In the genomic region with DNA sequence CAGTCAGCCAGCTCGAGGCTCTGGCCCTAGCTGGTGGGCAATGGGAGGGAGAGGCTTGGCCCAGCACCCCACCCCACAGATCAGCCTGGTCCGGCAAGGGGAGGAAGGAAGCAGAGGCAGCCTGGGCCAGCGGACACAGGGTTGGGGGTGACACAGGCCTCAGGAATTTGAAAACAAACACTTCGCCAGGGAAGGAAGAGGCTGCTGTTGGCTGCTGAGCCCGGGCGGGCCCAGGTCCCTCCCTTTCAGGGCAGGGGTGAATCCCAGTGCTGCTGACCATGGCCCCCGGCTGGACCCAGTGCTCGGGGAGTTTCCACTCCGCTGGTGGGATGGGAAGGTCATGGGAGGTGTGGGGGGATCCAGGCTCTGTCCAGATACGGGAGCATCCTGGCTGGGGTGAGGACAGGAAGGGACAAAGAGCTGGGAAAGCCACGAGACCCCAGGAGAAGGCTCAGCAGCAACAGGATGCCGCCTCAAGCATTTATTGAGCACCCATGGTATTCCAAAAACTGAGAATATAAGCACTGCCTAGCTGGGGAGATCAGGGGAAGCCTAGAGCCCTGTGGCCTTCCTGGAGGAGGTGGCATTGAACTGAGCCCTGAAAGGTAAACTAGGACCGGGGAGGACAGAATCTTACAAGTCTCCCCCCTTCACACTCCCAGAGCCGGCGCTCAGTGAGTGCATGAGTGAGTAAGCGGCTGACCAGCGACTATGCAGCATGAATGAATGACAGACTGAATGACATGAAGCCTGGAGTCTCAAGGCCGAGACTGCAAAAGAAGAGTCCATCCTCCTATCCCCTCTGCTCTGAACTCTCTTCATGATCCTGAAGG, we compare ENCODE assay signal across 1 cellular context.
TF ChIP-seq lines count a peak whose summit lies in the region.

No MANE protein-coding gene starts in this region.

TF ChIP-seq in HepG2, 621 proteins besides CTCF, POLR2A, EP300 and RAD21 (continued from another document and continues in another):
- TF ChIP-seq, protein P1, sequence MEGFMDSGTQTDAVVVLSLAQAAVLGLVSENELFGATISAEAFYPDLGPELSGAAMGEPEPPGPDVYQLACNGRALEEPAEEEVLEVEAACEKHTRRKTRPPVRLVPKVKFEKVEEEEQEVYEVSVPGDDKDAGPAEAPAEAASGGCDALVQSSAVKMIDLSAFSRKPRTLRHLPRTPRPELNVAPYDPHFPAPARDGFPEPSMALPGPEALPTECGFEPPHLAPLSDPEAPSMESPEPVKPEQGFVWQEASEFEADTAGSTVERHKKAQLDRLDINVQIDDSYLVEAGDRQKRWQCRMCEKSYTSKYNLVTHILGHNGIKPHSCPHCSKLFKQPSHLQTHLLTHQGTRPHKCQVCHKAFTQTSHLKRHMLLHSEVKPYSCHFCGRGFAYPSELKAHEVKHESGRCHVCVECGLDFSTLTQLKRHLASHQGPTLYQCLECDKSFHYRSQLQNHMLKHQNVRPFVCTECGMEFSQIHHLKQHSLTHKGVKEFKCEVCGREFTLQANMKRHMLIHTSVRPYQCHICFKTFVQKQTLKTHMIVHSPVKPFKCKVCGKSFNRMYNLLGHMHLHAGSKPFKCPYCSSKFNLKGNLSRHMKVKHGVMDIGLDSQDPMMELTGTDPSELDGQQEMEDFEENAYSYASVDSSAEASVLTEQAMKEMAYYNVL (CRISPR knock-in tag; IDR thresholded peaks at IDR 0.05; ENCODE audit: borderline replicate concordance) = no peak
- TF ChIP-seq NAIF1 (CRISPR knock-in tag; IDR thresholded peaks at IDR 0.05; ENCODE audit: borderline replicate concordance) (no peak), ZFP82 (CRISPR knock-in tag; IDR thresholded peaks at IDR 0.05; ENCODE audit: borderline replicate concordance) (no peak), ZNF451 (CRISPR knock-in tag; IDR thresholded peaks at IDR 0.05) (no peak), HDAC2 (CRISPR knock-in tag; IDR thresholded peaks at IDR 0.05) (peak; percentile 85), RAD51 (IDR thresholded peaks at IDR 0.05; ENCODE audit: borderline replicate concordance) (no peak), KDM5B (CRISPR knock-in tag; IDR thresholded peaks at IDR 0.05; ENCODE audit: borderline replicate concordance) (no peak), ZNF570 (CRISPR knock-in tag; IDR thresholded peaks at IDR 0.05; ENCODE audit: borderline replicate concordance) (no peak), RFXAP (CRISPR knock-in tag; IDR thresholded peaks at IDR 0.05; ENCODE audit: borderline replicate concordance) (peak; percentile 38; the same call in 1 of the 2 replicates), ZNF460 (CRISPR knock-in tag; IDR thresholded peaks at IDR 0.05; ENCODE audit: borderline replicate concordance) (no peak), ZIK1 (CRISPR knock-in tag; IDR thresholded peaks at IDR 0.05; ENCODE audit: borderline replicate concordance, low read depth) (no peak), TSC22D2 (CRISPR knock-in tag; IDR thresholded peaks at IDR 0.05; ENCODE audit: borderline replicate concordance) (no peak), CC2D1A (CRISPR knock-in tag; IDR thresholded peaks at IDR 0.05) (no peak), JARID2 (CRISPR knock-in tag; IDR thresholded peaks at IDR 0.05; ENCODE audit: insufficient replicate concordance) (no peak), CREM (IDR thresholded peaks at IDR 0.05) (peak; percentile 65; the same call in 1 of the 2 replicates), CREM (CRISPR knock-in tag; IDR thresholded peaks at IDR 0.05) (no peak), ZNF263 (CRISPR knock-in tag; IDR thresholded peaks at IDR 0.05) (0 out of 2 replicates have a peak, but pooled peaks have one; percentile 36), PRMT3 (CRISPR knock-in tag; IDR thresholded peaks at IDR 0.05; ENCODE audit: borderline replicate concordance, low read depth) (no peak), RXRB (CRISPR knock-in tag; IDR thresholded peaks at IDR 0.05; ENCODE audit: borderline replicate concordance) (peak; percentile 94), NCOR1 (IDR thresholded peaks at IDR 0.05; ENCODE audit: borderline replicate concordance, low read length) (no peak), KLF13 (CRISPR knock-in tag; IDR thresholded peaks at IDR 0.05) (no peak), ZNF891 (CRISPR knock-in tag; IDR thresholded peaks at IDR 0.05) (peak; percentile 5; the same call in 1 of the 2 replicates), ZFP36 (IDR thresholded peaks at IDR 0.05; ENCODE audit: borderline replicate concordance, low read depth, low read length, partially characterized antibody) (peak; percentile 11)
- TF ChIP-seq, protein P2, sequence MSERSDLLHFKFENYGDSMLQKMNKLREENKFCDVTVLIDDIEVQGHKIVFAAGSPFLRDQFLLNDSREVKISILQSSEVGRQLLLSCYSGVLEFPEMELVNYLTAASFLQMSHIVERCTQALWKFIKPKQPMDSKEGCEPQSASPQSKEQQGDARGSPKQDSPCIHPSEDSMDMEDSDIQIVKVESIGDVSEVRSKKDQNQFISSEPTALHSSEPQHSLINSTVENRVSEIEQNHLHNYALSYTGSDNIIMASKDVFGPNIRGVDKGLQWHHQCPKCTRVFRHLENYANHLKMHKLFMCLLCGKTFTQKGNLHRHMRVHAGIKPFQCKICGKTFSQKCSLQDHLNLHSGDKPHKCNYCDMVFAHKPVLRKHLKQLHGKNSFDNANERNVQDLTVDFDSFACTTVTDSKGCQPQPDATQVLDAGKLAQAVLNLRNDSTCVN (CRISPR knock-in tag; IDR thresholded peaks at IDR 0.05; ENCODE audit: borderline replicate concordance) = no peak
- TF ChIP-seq, protein P3, sequence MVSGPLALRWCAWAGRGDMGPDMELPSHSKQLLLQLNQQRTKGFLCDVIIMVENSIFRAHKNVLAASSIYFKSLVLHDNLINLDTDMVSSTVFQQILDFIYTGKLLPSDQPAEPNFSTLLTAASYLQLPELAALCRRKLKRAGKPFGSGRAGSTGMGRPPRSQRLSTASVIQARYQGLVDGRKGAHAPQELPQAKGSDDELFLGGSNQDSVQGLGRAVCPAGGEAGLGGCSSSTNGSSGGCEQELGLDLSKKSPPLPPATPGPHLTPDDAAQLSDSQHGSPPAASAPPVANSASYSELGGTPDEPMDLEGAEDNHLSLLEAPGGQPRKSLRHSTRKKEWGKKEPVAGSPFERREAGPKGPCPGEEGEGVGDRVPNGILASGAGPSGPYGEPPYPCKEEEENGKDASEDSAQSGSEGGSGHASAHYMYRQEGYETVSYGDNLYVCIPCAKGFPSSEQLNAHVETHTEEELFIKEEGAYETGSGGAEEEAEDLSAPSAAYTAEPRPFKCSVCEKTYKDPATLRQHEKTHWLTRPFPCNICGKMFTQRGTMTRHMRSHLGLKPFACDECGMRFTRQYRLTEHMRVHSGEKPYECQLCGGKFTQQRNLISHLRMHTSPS (CRISPR knock-in tag; IDR thresholded peaks at IDR 0.05; ENCODE audit: low read depth) = peak; percentile 97
- TF ChIP-seq, protein P4, sequence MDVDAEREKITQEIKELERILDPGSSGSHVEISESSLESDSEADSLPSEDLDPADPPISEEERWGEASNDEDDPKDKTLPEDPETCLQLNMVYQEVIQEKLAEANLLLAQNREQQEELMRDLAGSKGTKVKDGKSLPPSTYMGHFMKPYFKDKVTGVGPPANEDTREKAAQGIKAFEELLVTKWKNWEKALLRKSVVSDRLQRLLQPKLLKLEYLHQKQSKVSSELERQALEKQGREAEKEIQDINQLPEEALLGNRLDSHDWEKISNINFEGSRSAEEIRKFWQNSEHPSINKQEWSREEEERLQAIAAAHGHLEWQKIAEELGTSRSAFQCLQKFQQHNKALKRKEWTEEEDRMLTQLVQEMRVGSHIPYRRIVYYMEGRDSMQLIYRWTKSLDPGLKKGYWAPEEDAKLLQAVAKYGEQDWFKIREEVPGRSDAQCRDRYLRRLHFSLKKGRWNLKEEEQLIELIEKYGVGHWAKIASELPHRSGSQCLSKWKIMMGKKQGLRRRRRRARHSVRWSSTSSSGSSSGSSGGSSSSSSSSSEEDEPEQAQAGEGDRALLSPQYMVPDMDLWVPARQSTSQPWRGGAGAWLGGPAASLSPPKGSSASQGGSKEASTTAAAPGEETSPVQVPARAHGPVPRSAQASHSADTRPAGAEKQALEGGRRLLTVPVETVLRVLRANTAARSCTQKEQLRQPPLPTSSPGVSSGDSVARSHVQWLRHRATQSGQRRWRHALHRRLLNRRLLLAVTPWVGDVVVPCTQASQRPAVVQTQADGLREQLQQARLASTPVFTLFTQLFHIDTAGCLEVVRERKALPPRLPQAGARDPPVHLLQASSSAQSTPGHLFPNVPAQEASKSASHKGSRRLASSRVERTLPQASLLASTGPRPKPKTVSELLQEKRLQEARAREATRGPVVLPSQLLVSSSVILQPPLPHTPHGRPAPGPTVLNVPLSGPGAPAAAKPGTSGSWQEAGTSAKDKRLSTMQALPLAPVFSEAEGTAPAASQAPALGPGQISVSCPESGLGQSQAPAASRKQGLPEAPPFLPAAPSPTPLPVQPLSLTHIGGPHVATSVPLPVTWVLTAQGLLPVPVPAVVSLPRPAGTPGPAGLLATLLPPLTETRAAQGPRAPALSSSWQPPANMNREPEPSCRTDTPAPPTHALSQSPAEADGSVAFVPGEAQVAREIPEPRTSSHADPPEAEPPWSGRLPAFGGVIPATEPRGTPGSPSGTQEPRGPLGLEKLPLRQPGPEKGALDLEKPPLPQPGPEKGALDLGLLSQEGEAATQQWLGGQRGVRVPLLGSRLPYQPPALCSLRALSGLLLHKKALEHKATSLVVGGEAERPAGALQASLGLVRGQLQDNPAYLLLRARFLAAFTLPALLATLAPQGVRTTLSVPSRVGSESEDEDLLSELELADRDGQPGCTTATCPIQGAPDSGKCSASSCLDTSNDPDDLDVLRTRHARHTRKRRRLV (CRISPR knock-in tag; IDR thresholded peaks at IDR 0.05) = no peak
- TF ChIP-seq, protein P5, sequence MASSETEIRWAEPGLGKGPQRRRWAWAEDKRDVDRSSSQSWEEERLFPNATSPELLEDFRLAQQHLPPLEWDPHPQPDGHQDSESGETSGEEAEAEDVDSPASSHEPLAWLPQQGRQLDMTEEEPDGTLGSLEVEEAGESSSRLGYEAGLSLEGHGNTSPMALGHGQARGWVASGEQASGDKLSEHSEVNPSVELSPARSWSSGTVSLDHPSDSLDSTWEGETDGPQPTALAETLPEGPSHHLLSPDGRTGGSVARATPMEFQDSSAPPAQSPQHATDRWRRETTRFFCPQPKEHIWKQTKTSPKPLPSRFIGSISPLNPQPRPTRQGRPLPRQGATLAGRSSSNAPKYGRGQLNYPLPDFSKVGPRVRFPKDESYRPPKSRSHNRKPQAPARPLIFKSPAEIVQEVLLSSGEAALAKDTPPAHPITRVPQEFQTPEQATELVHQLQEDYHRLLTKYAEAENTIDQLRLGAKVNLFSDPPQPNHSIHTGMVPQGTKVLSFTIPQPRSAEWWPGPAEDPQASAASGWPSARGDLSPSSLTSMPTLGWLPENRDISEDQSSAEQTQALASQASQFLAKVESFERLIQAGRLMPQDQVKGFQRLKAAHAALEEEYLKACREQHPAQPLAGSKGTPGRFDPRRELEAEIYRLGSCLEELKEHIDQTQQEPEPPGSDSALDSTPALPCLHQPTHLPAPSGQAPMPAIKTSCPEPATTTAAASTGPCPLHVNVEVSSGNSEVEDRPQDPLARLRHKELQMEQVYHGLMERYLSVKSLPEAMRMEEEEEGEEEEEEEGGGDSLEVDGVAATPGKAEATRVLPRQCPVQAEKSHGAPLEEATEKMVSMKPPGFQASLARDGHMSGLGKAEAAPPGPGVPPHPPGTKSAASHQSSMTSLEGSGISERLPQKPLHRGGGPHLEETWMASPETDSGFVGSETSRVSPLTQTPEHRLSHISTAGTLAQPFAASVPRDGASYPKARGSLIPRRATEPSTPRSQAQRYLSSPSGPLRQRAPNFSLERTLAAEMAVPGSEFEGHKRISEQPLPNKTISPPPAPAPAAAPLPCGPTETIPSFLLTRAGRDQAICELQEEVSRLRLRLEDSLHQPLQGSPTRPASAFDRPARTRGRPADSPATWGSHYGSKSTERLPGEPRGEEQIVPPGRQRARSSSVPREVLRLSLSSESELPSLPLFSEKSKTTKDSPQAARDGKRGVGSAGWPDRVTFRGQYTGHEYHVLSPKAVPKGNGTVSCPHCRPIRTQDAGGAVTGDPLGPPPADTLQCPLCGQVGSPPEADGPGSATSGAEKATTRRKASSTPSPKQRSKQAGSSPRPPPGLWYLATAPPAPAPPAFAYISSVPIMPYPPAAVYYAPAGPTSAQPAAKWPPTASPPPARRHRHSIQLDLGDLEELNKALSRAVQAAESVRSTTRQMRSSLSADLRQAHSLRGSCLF (CRISPR knock-in tag; IDR thresholded peaks at IDR 0.05; ENCODE audit: borderline replicate concordance) = no peak
- TF ChIP-seq, protein P6, sequence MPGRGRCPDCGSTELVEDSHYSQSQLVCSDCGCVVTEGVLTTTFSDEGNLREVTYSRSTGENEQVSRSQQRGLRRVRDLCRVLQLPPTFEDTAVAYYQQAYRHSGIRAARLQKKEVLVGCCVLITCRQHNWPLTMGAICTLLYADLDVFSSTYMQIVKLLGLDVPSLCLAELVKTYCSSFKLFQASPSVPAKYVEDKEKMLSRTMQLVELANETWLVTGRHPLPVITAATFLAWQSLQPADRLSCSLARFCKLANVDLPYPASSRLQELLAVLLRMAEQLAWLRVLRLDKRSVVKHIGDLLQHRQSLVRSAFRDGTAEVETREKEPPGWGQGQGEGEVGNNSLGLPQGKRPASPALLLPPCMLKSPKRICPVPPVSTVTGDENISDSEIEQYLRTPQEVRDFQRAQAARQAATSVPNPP (CRISPR knock-in tag; IDR thresholded peaks at IDR 0.05) = no peak
- TF ChIP-seq, protein P7, sequence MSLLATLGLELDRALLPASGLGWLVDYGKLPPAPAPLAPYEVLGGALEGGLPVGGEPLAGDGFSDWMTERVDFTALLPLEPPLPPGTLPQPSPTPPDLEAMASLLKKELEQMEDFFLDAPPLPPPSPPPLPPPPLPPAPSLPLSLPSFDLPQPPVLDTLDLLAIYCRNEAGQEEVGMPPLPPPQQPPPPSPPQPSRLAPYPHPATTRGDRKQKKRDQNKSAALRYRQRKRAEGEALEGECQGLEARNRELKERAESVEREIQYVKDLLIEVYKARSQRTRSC (CRISPR knock-in tag; IDR thresholded peaks at IDR 0.05; ENCODE audit: low read depth) = no peak
